13 cellular contexts compared by ENCODE assay signal in genomic region chr10:12710157-12710556, GRCh38.
A peak's percentile ranks its signal among the peaks of the same experiment; 100 is the strongest.
DNase-seq lines count a peak whose midpoint lies in the region; ATAC-seq, FAIRE-seq and TF ChIP-seq lines count a peak whose summit lies in the region.
"Had no signal": no experiment of that assay in that cellular context is flagged by ENCODE, and none has a peak within 500 bp of the region (broad histone marks: within the 10 kb centered on the region; RNA-seq: fewer than 3 reads in every experiment).

No MANE protein-coding gene starts in this region.

- peak overlapping the region; percentile 88 for H3K27ac ChIP-seq in A673 (ENCODE audit: low read depth, low read length, poor library complexity, severe bottlenecking)
- H3K27ac ChIP-seq in muscle layer of colon (ENCODE audit: low read depth, low read length), result peak overlapping the region; percentile 80
- no peak overlapping the region for H3K27ac ChIP-seq in kidney (ENCODE audit: low read depth in 2 of 2, low read length in 2 of 2)
- H3K27ac ChIP-seq: pancreas had no signal

- no TSS peak for BruUV-seq in A673 (replicated peaks; lab: Mats Ljungman, UMichigan)

- H3K4me1 ChIP-seq in A673 (ENCODE audit: insufficient read depth, low read length, poor library complexity, severe bottlenecking) (peaks cover 58% of the 10 kb centered on the region), adipocyte (ENCODE audit: control insufficient read depth, insufficient read depth, low read length) (peaks cover 48% of the 10 kb centered on the region), muscle layer of colon (ENCODE audit: insufficient read depth, low read length) (peaks cover 62% of the 10 kb centered on the region), kidney (ENCODE audit: control insufficient read depth in 1 of 2, insufficient read depth in 1 of 2, low read depth in 1 of 2, low read length in 2 of 2) (peaks cover 4 to 7% of the 10 kb centered on the region in 2 donors)

- H3K27me3 ChIP-seq in A673 (replicated peaks; ENCODE audit: insufficient read depth, low read depth, low read length, poor library complexity) (no peaks in the 10 kb centered on the region), adipocyte (replicated peaks; ENCODE audit: control insufficient read depth, insufficient read depth, low read length) (no peaks in the 10 kb centered on the region), muscle layer of colon (ENCODE audit: control insufficient read depth in 1 of 2, insufficient read depth in 2 of 2, low read length in 2 of 2) (no peaks in the 10 kb centered on the region)
- H3K27me3 ChIP-seq: pancreas had no signal

- intact Hi-C loops in A673 (cut with micrococcal nuclease; ENCODE audit: unreplicated experiment) (loop anchor here (2.0 to 5.0 kb wide), 2 partner anchors 168 to 193 kb away; no protein-coding TSS in a partner anchor), kidney (cut with DNase I) (no loop called here)

- no peak for ATAC-seq in esophagus mucosa

- H3K9ac ChIP-seq in adipocyte (ENCODE audit: low read length) (peak overlapping the region; percentile 50), muscle layer of colon (ENCODE audit: low read length) (peak overlapping the region; percentile 9), kidney (ENCODE audit: low read length in 2 of 2) (no peak overlapping the region)

- H3K9me3 ChIP-seq in A673 (ENCODE audit: low read depth, low read length, poor library complexity, severe bottlenecking) (no peaks in the 10 kb centered on the region), adipocyte (ENCODE audit: control insufficient read depth, low read length) (no peaks in the 10 kb centered on the region), muscle layer of colon (ENCODE audit: low read length) (no peaks in the 10 kb centered on the region), kidney (ENCODE audit: control insufficient read depth in 1 of 2, low read length in 2 of 2) (no peaks in the 10 kb centered on the region)
- H3K9me3 ChIP-seq: pancreas had no signal

- CTCF ChIA-PET in A673 (lab: Charles Lee), result interaction anchor here (1.4 to 3.0 kb wide), 2 partner anchors 10 to 446 kb away, joined by 4 to 8 read pairs; no protein-coding TSS in a partner anchor
- CTCF ChIA-PET in HEK293T (lab: Yijun Ruan, JAX), result interaction anchor here (0.6 to 2.7 kb wide), 7 partner anchors 10 to 481 kb away, joined by 3 to 11 read pairs (median 4); partner anchors contain the start of genes CAMK1D and OPTN

- H3K4me3 ChIP-seq in A673 (ENCODE audit: low read depth, low read length, poor library complexity, severe bottlenecking), result no peak overlapping the region
- peak overlapping the region; percentile 52 for H3K4me3 ChIP-seq in adipocyte (ENCODE audit: low read length)
- H3K4me3 ChIP-seq in muscle layer of colon (ENCODE audit: low read depth in 1 of 2, low read length in 2 of 2), result no peak overlapping the region
- no peak overlapping the region for H3K4me3 ChIP-seq in kidney (ENCODE audit: low read length in 2 of 2)
- H3K4me3 ChIP-seq: pancreas, skin epidermis had no signal

- TF ChIP-seq CTCF in A673 (conservative IDR thresholded peaks at IDR 0.05; ENCODE audit: low read depth, low read length) (no peak), kidney (IDR thresholded peaks at IDR 0.05; ENCODE audit: borderline replicate concordance, extremely low read depth, insufficient read depth) (no peak)

- FAIRE-seq in kidney (lab: Jason Lieb, UNC), result no peak
- FAIRE-seq: pancreas had no signal

- POLR2A ChIA-PET in A673 (lab: Charles Lee; ENCODE audit: low non-redundant PET), result interaction anchor here (0.5 kb wide), 1 partner anchor 428 kb away, joined by 4 read pairs; no protein-coding TSS in a partner anchor
- POLR2A ChIA-PET in HEK293T (lab: Yijun Ruan, JAX), result no interaction called here

- H3K36me3 ChIP-seq in A673 (ENCODE audit: insufficient read depth, low read length, poor library complexity, severe bottlenecking) (no peaks in the 10 kb centered on the region), adipocyte (ENCODE audit: control insufficient read depth, insufficient read depth, low read length, severe bottlenecking) (no peaks in the 10 kb centered on the region), muscle layer of colon (ENCODE audit: insufficient read depth, low read length) (no peaks in the 10 kb centered on the region), kidney (ENCODE audit: control insufficient read depth in 1 of 2, insufficient read depth in 2 of 2, low read length in 2 of 2) (no peaks in the 10 kb centered on the region)
- H3K36me3 ChIP-seq: pancreas had no signal

- no peak for DNase-seq in A673 (ENCODE audit: low spot score)
- DNase-seq in HEK293T (ENCODE audit: extremely low spot score), result no peak
- no peak for DNase-seq in adipocyte (ENCODE audit: low read depth)
- no peak for DNase-seq in DMS53 (lab: John Stamatoyannopoulos, UW)
- DNase-seq in kidney, result no peak
- DNase-seq in DMS114 treated with DMSO at 0.1 percent for 48 hours (lab: John Stamatoyannopoulos, UW; ENCODE audit: unreplicated experiment), result no peak
- DNase-seq: activated gamma-delta T cell; NCI-H2107; pancreas; stimulated activated naive B cell treated with anti-CD40 and anti-IgM and Interleukin-4, amounts not matched to agents 10 μg/mL and 1 μg/mL and 100 μg/mL, for 72 hours had no signal

TF ChIP-seq in HEK293T, 16 proteins besides CTCF, POLR2A, EP300 and RAD21:
- TF ChIP-seq PKNOX1 (IDR thresholded peaks at IDR 0.05), result peak; percentile 54; the same call in 1 of the 2 replicates
- no peak for TF ChIP-seq ARNT (IDR thresholded peaks at IDR 0.05)

Comparison
In these comparisons a context has a peak if more than half of its experiments do, and no peak if none do; other contexts are left out.
1. H3K27ac ChIP-seq: peak in A673 (single experiment) and muscle layer of colon (single experiment); none in kidney (0 of 2).
2. H3K9ac ChIP-seq: peak in adipocyte (single experiment) and muscle layer of colon (single experiment); none in kidney (0 of 2).